Comparison of ENCODE assay signal across 24 cellular contexts in the genomic region with DNA sequence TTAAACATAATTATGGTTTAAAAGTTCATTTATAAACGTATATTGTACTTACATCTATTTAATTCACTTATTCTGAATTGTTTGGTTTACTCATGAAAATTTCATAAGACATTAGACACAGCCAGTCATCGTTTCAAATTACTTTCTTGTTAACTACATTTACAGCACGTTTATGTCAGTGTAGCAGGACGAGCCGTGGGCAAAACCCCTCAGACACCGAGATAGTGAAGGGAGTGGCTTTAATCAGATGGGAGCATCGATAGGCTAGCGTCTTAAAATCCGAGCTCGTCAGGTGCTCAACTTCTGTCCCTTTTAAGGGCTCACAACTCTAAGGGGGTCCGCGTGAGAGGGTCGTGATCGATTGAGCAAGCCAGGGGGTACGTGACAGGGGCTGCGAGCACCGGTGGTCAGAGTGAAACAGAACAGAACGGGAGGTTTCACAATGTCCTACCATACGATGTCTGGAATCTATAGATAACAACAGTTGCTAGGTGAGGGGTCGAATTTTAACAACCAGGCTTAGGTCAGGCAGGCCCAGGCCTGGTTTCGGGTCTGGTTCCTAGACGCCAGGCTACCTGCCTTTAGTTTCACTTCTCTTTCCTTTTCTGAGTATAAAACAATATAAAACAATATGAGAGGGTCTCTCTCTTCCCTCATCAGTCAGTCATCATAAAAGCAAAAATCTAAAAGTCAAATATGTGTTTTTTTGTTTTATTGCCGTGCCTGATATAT. TPM values are rescaled to one million over a fixed set of nuclear protein-coding genes. Genes with fewer than 3 reads are reported as not detected.
"Had no signal": no experiment of that assay in that cellular context is flagged by ENCODE, and none has a peak within 500 bp of the region (broad histone marks: within the 10 kb centered on the region; RNA-seq: fewer than 3 reads in every experiment).

No MANE protein-coding gene starts in this region.

RNA-seq across cellular contexts. Expression of a gene that starts 7.5 kb away (rescaled TPM):
- total RNA-seq: kidney, left colon, left lung, liver, lower lobe of right lung, mammary epithelial cell, mononuclear cell, natural killer cell, omental fat pad, ovary, progenitor cell of endocrine pancreas, pulmonary artery endothelial cell, renal cortical epithelial cell, right atrium auricular region, right lobe of liver, skeletal muscle tissue, smooth muscle cell, temporal lobe, tibial nerve, upper lobe of left lung, urinary bladder, vagina had no signal
- polyA plus RNA-seq: immature natural killer cell, liver, mammary epithelial cell, ovary, smooth muscle cell, thymus, urinary bladder had no signal

RNA-seq across cellular contexts. Expression of a gene that starts 9.3 kb away (rescaled TPM):
- total RNA-seq: kidney, left colon, left lung, liver, lower lobe of right lung, mammary epithelial cell, mononuclear cell, natural killer cell, omental fat pad, ovary, progenitor cell of endocrine pancreas, pulmonary artery endothelial cell, renal cortical epithelial cell, right atrium auricular region, skeletal muscle tissue, smooth muscle cell, temporal lobe, tibial nerve, upper lobe of left lung, urinary bladder, vagina had no signal
- polyA plus RNA-seq: immature natural killer cell, liver, mammary epithelial cell, ovary, smooth muscle cell, thymus, urinary bladder had no signal

RNA-seq across cellular contexts. Expression of a gene that starts 28.5 kb away (rescaled TPM):
- total RNA-seq: kidney, left colon, left lung, liver, lower lobe of right lung, mammary epithelial cell, mononuclear cell, natural killer cell, omental fat pad, ovary, progenitor cell of endocrine pancreas, pulmonary artery endothelial cell, renal cortical epithelial cell, right atrium auricular region, right lobe of liver, skeletal muscle tissue, smooth muscle cell, temporal lobe, tibial nerve, upper lobe of left lung, urinary bladder, vagina had no signal
- polyA plus RNA-seq: immature natural killer cell, liver, mammary epithelial cell, ovary, smooth muscle cell, thymus, urinary bladder had no signal

RNA-seq across cellular contexts. Expression of a gene that starts 51.0 kb away (rescaled TPM):
- total RNA-seq: kidney, left colon, left lung, liver, lower lobe of right lung, mammary epithelial cell, mononuclear cell, natural killer cell, omental fat pad, ovary, progenitor cell of endocrine pancreas, pulmonary artery endothelial cell, renal cortical epithelial cell, right atrium auricular region, right lobe of liver, skeletal muscle tissue, smooth muscle cell, temporal lobe, tibial nerve, upper lobe of left lung, urinary bladder, vagina had no signal
- polyA plus RNA-seq: immature natural killer cell, liver, mammary epithelial cell, ovary, smooth muscle cell, thymus, urinary bladder had no signal
